ENCODE assay signal across 13 cellular contexts in the genomic region with DNA sequence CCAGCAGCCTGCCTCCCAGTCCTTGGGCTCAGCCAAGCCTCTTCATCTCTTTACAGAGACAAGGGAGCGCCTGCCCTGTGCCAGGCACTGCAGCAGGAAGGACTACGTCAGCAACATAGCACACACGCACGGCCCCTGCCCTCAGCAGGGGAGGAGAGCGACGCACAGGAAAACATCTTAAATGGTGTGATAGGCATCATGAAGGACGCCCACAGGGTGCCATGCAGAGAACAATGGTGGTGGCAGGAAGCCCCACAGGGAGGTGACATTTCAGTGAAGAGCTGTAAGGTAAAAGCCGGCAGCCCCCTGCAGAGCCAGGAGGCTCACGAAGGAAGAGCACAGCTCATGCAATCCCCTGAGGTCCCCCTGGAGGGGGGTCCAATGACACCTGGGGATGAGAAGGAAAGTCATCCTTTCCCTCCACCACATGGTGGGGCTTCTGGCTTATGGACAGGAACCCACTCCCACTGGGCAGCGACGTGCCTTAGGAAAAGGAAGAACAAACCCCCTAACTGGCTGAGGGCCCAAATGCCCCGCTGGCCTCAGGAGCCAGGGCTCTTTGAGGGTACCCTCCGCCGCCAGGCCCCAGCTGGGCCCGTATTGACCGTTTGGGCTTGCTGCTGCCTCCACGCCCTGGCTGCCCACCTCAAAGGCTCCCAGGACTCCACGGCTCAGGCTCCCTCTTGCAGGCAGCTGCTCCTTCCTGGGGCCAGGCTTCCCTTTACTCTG. TPM values are rescaled to one million over a fixed set of nuclear protein-coding genes. Genes with fewer than 3 reads are reported as not detected.
DNase-seq lines count a peak whose midpoint lies in the region; ATAC-seq and TF ChIP-seq lines count a peak whose summit lies in the region.
"Had no signal": no experiment of that assay in that cellular context is flagged by ENCODE, and none has a peak within 500 bp of the region (broad histone marks: within the 10 kb centered on the region; RNA-seq: fewer than 3 reads in every experiment).

No MANE protein-coding gene starts in this region.

- TF ChIP-seq POLR2A in spleen (IDR thresholded peaks at IDR 0.05): peak in 1 of 3 donors; percentile 23
- no peak for TF ChIP-seq POLR2A in breast epithelium (IDR thresholded peaks at IDR 0.05)

- 71% methylated on average over 13 of the region's 18 CpGs for WGBS in SK-N-SH (ENCODE audit: low lambda C conversion rate)
- WGBS in spleen, 5 donors: 62 to 85% (median 69%) methylated on average over 18 of the region's 18 CpGs

- no peaks in the 10 kb centered on the region for H3F3A ChIP-seq in SK-N-SH (replicated peaks; ENCODE audit: insufficient read depth)

- H3K4me1 ChIP-seq in SK-N-SH (ENCODE audit: control insufficient read depth in 1 of 2, insufficient read depth in 2 of 2, low read depth in 1 of 2, low read length in 1 of 2) (no peaks in the 10 kb centered on the region; a peak in 1 of 4 replicates), iPS-15b (ENCODE audit: control insufficient read depth, insufficient read depth, low read length) (peaks cover 16% of the 10 kb centered on the region), spleen (peaks cover 0 to 15% (median 9%) of the 10 kb centered on the region in 6 donors), breast epithelium (no peaks in the 10 kb centered on the region)

- H4K20me1 ChIP-seq in SK-N-SH (ENCODE audit: insufficient read depth): no peaks in the 10 kb centered on the region

- H3K4me3 ChIP-seq in SK-N-SH (ENCODE audit: low read depth in 2 of 2, low read length in 1 of 2) (no peak overlapping the region), iPS-15b (ENCODE audit: low read depth, low read length) (peak overlapping the region; percentile 23), spleen (no peak overlapping the region), breast epithelium (no peak overlapping the region)

- H2AFZ ChIP-seq in SK-N-SH (ENCODE audit: low read depth): no peak overlapping the region

- H3K9me2 ChIP-seq in SK-N-SH: no peaks in the 10 kb centered on the region

- H3K9me3 ChIP-seq in SK-N-SH (no peaks in the 10 kb centered on the region), iPS-15b (ENCODE audit: control insufficient read depth, insufficient read depth, low read length) (no peaks in the 10 kb centered on the region), spleen (peaks cover 0 to 15% (median 12%) of the 10 kb centered on the region in 8 donors), breast epithelium (peaks cover 4 to 9% of the 10 kb centered on the region in 2 donors)

- H3K27ac ChIP-seq in SK-N-SH (ENCODE audit: low read depth in 2 of 2, low read length in 1 of 2): no peak overlapping the region
- peak overlapping the region in 7 of 8 donors; percentile 55 to 87 (median 76) for H3K27ac ChIP-seq in spleen
- H3K27ac ChIP-seq in breast epithelium: peak overlapping the region in 1 of 2 donors; percentile 48
- H3K27ac ChIP-seq: epithelial cell of prostate, KMS-11 had no signal

- no peak for ATAC-seq in GM21528 (IDR thresholded peaks at IDR 0.05; ENCODE audit: low FRiP score, unreplicated experiment)

- CTCF ChIA-PET in SK-N-SH (lab: Yijun Ruan, JAX): interaction anchor here (0.6 to 10.5 kb wide), 34 partner anchors 8 to 649 kb away, joined by 3 to 257 read pairs (median 6); no protein-coding TSS in a partner anchor

- no peak overlapping the region for H3K4me2 ChIP-seq in SK-N-SH
- H3K4me2 ChIP-seq: KMS-11 had no signal

- no peak for TF ChIP-seq RAD21 in SK-N-SH (IDR thresholded peaks at IDR 0.05; ENCODE audit: low read length)

- intact Hi-C loops in spleen (cut with DNase I; ENCODE audit: low total_unique reads): loop anchor here (5.0 kb wide), 1 partner anchor 139 kb away; no protein-coding TSS in a partner anchor
- intact Hi-C loops in breast epithelium (cut with DNase I; ENCODE audit: low total_unique reads): no loop called here

- peak; percentile 7 for DNase-seq in activated CD4-positive, alpha-beta T cell treated with anti-CD3 and anti-CD28 coated beads for 48 hours
- no peak for DNase-seq in activated CD4-positive, alpha-beta T cell treated with anti-CD3 and anti-CD28 coated beads for 1 hour
- DNase-seq in SK-N-SH (peak; percentile 27), spleen (peak; percentile 87), breast epithelium (ENCODE audit: low spot score in 2 of 2) (no peak)
- DNase-seq in stimulated activated CD4-positive, alpha-beta T cell treated with anti-CD3 and anti-CD28 coated beads, Interleukin-2, amount 100 ng/mL, for 48 hours: no peak
- DNase-seq: left colon had no signal

- TF ChIP-seq CTCF in SK-N-SH (IDR thresholded peaks at IDR 0.05) (no peak), spleen (IDR thresholded peaks at IDR 0.05 in 8 of 11, conservative IDR thresholded peaks at IDR 0.05 in 3 of 11) (no peak), breast epithelium (IDR thresholded peaks at IDR 0.05) (no peak)

- no peaks in the 10 kb centered on the region for H3K79me2 ChIP-seq in SK-N-SH (ENCODE audit: insufficient read depth)

- H3K9ac ChIP-seq in SK-N-SH (no peak overlapping the region), iPS-15b (ENCODE audit: low read depth, low read length) (peak overlapping the region; percentile 19)
- H3K9ac ChIP-seq: KMS-11 had no signal

- POLR2A ChIA-PET in SK-N-SH (lab: Yijun Ruan, JAX): interaction anchor here (0.8 kb wide), 1 partner anchor 140 kb away, joined by 3 read pairs; no protein-coding TSS in a partner anchor

- TF ChIP-seq EP300 in SK-N-SH (IDR thresholded peaks at IDR 0.05; ENCODE audit: borderline replicate concordance in 1 of 2, low read depth in 1 of 2, low read length in 1 of 2): no peak

- no peaks in the 10 kb centered on the region; the same call in none of the 2 replicates for H3K27me3 ChIP-seq in SK-N-SH (ENCODE audit: insufficient read depth)
- H3K27me3 ChIP-seq in iPS-15b (ENCODE audit: control insufficient read depth, insufficient read depth, low read length): no peaks in the 10 kb centered on the region
- peaks cover 0 to 5% (median 0%) of the 10 kb centered on the region in 7 donors for H3K27me3 ChIP-seq in spleen (replicated peaks in 1 of 7)
- no peaks in the 10 kb centered on the region for H3K27me3 ChIP-seq in breast epithelium

- H3K36me3 ChIP-seq in SK-N-SH (replicated peaks in 1 of 2; ENCODE audit: control insufficient read depth in 1 of 2, insufficient read depth in 2 of 2, low read length in 1 of 2) (no peaks in the 10 kb centered on the region), iPS-15b (ENCODE audit: control insufficient read depth, insufficient read depth, low read length) (no peaks in the 10 kb centered on the region), spleen (no peaks in the 10 kb centered on the region), breast epithelium (no peaks in the 10 kb centered on the region)

TF ChIP-seq in SK-N-SH, 30 proteins besides CTCF, POLR2A, EP300 and RAD21:
- TF ChIP-seq MXI1 (IDR thresholded peaks at IDR 0.05; ENCODE audit: low read depth, low read length) (no peak), TCF12 (IDR thresholded peaks at IDR 0.05) (no peak), NRF1 (IDR thresholded peaks at IDR 0.05; ENCODE audit: low read depth, low read length) (no peak), SIN3A (IDR thresholded peaks at IDR 0.05; ENCODE audit: borderline replicate concordance, low read depth, low read length) (no peak)
- TF ChIP-seq, protein P1, sequence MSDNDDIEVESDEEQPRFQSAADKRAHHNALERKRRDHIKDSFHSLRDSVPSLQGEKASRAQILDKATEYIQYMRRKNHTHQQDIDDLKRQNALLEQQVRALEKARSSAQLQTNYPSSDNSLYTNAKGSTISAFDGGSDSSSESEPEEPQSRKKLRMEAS (IDR thresholded peaks at IDR 0.05; ENCODE audit: low read depth): no peak

RNA-seq across cellular contexts. Expression of a gene that starts 37.3 kb away (rescaled TPM):
- polyA plus RNA-seq in SK-N-SH (2012; rRNA removed) (not detected in 2 replicates), spleen (under 1 TPM in 2 of 3 donors, not detected in 1; 0.03 to 0.28 TPM)
- not detected in 2 replicates for polyA plus RNA-seq in SK-N-SH (2012; cell fraction: cytosol; rRNA removed)
- polyA plus RNA-seq in SK-N-SH (2012; cell fraction: nucleus; rRNA removed): not detected in 2 replicates
- total RNA-seq in spleen (under 1 TPM in 3 of 7 donors, not detected in 4; 0.33 to 0.60 (median 0.43) TPM), breast epithelium (not detected)
- total RNA-seq: left colon, urinary bladder had no signal
- polyA plus RNA-seq: AG04450, urinary bladder had no signal

Comparison
In these comparisons a context has a peak if more than half of its experiments do, and no peak if none do; other contexts are left out.
1. DNase-seq: peak in activated CD4-positive, alpha-beta T cell treated with anti-CD3 and anti-CD28 coated beads for 48 hours (single experiment), SK-N-SH (single experiment) and spleen (single experiment); none in activated CD4-positive, alpha-beta T cell treated with anti-CD3 and anti-CD28 coated beads for 1 hour (single experiment), stimulated activated CD4-positive, alpha-beta T cell treated with anti-CD3 and anti-CD28 coated beads, Interleukin-2, amount 100 ng/mL, for 48 hours (0 of 2) and breast epithelium (0 of 2).
2. H3K27ac ChIP-seq: peak in spleen (7 of 8); none in SK-N-SH (0 of 2).